Comparison of ENCODE assay signal across 10 cellular contexts in genomic region chr3:197953325-197953724, GRCh38. TPM values are rescaled to one million over a fixed set of nuclear protein-coding genes. Genes with fewer than 3 reads are reported as not detected.
A peak's percentile ranks its signal among the peaks of the same experiment; 100 is the strongest.
DNase-seq lines count a peak whose midpoint lies in the region; ATAC-seq and TF ChIP-seq lines count a peak whose summit lies in the region.
"Had no signal": no experiment of that assay in that cellular context is flagged by ENCODE, and none has a peak within 500 bp of the region (broad histone marks: within the 10 kb centered on the region; RNA-seq: fewer than 3 reads in every experiment).

No MANE protein-coding gene starts in this region.

- peaks cover 56% of the 10 kb centered on the region for H3K4me1 Mint-ChIP-seq in CD4-positive, alpha-beta T cell (ENCODE audit: low read depth)
- peaks cover 64% of the 10 kb centered on the region for H3K4me1 Mint-ChIP-seq in HFFc6 (ENCODE audit: low read depth)
- peaks cover 60% of the 10 kb centered on the region for H3K4me1 Mint-ChIP-seq in activated naive CD8-positive, alpha-beta T cell (ENCODE audit: low read depth)
- peaks cover 35 to 70% (median 53%) of the 10 kb centered on the region in 7 donors for H3K4me1 Mint-ChIP-seq in naive thymus-derived CD4-positive, alpha-beta T cell

- no peak for ATAC-seq in CD4-positive, alpha-beta T cell (ENCODE audit: poor library complexity)
- no peak for ATAC-seq in naive thymus-derived CD4-positive, alpha-beta T cell
- ATAC-seq in HG02623 (IDR thresholded peaks at IDR 0.05; ENCODE audit: unreplicated experiment) (no peak), HG03196 (IDR thresholded peaks at IDR 0.05; ENCODE audit: unreplicated experiment) (no peak)
- ATAC-seq: HCT116 had no signal

- H3K4me3 Mint-ChIP-seq in CD4-positive, alpha-beta T cell: peak overlapping the region; percentile 78
- H3K4me3 Mint-ChIP-seq in HFFc6: peak overlapping the region; percentile 70
- peak overlapping the region; percentile 99 for H3K4me3 Mint-ChIP-seq in activated naive CD8-positive, alpha-beta T cell
- peak overlapping the region; percentile 7 to 82 (median 46) for H3K4me3 Mint-ChIP-seq in naive thymus-derived CD4-positive, alpha-beta T cell

- no peak for TF ChIP-seq CTCF in CD4-positive, alpha-beta T cell (IDR thresholded peaks at IDR 0.05)
- TF ChIP-seq CTCF in HFFc6 (IDR thresholded peaks at IDR 0.05): no peak

- H3K27me3 Mint-ChIP-seq in CD4-positive, alpha-beta T cell: no peaks in the 10 kb centered on the region
- H3K27me3 Mint-ChIP-seq in HFFc6 (ENCODE audit: insufficient read depth): peaks cover 9% of the 10 kb centered on the region
- no peaks in the 10 kb centered on the region for H3K27me3 Mint-ChIP-seq in activated naive CD8-positive, alpha-beta T cell
- no peaks in the 10 kb centered on the region for H3K27me3 Mint-ChIP-seq in naive thymus-derived CD4-positive, alpha-beta T cell

- peak overlapping the region; percentile 60 for H3K27ac Mint-ChIP-seq in CD4-positive, alpha-beta T cell
- H3K27ac Mint-ChIP-seq in HFFc6: peak overlapping the region; percentile 80
- peak overlapping the region; percentile 36 for H3K27ac Mint-ChIP-seq in activated naive CD8-positive, alpha-beta T cell
- peak overlapping the region in 8 of 9 donors; percentile 6 to 80 (median 52) for H3K27ac Mint-ChIP-seq in naive thymus-derived CD4-positive, alpha-beta T cell

- peaks cover 0 to 59% (median 40%) of the 10 kb centered on the region in 3 experiments for H3K36me3 ChIP-seq in naive thymus-derived CD4-positive, alpha-beta T cell (ENCODE audit: control insufficient read depth in 2 of 3, insufficient read depth in 3 of 3, low read length in 3 of 3)
- peaks cover 40% of the 10 kb centered on the region for H3K36me3 ChIP-seq in H7 (replicated peaks; ENCODE audit: control insufficient read depth, insufficient read depth, low read length)

- CTCF ChIA-PET in CD4-positive, alpha-beta T cell (lab: Charles Lee): interaction anchor here (1.5 kb wide), 1 partner anchor 10 kb away, joined by 3 read pairs; no protein-coding TSS in a partner anchor
- CTCF ChIA-PET in naive thymus-derived CD4-positive, alpha-beta T cell (lab: Charles Lee): no interaction called here

- no peak for DNase-seq in CD4-positive, alpha-beta T cell
- DNase-seq in HFFc6 (no peak), H7 (no peak), KG1 (lab: John Stamatoyannopoulos, UW) (no peak)
- no peak for DNase-seq in naive thymus-derived CD4-positive, alpha-beta T cell
- DNase-seq: NCI-H1436 had no signal

- intact Hi-C loops in CD4-positive, alpha-beta T cell (cut with DNase I, micrococcal nuclease): loop anchor here (10.0 kb wide), 2 partner anchors 131 to 659 kb away; partner anchors contain the start of gene DLG1 (in 1 of the 2)
- intact Hi-C loops in naive thymus-derived CD4-positive, alpha-beta T cell (cut with micrococcal nuclease): loop anchor here in 1 of 2 donors (10.0 kb wide), 2 partner anchors 159 to 399 kb away; partner anchors contain the start of genes BDH1 and LRCH3

- no peak overlapping the region for H3K4me3 ChIP-seq in naive thymus-derived CD4-positive, alpha-beta T cell (ENCODE audit: low read length)
- H3K4me3 ChIP-seq in H7 (ENCODE audit: insufficient read depth, low read depth, low read length): no peak overlapping the region

- H3K4me1 ChIP-seq in naive thymus-derived CD4-positive, alpha-beta T cell (ENCODE audit: control insufficient read depth in 2 of 2, insufficient read depth in 2 of 2, low read length in 2 of 2): peaks cover 14 to 27% of the 10 kb centered on the region in 2 donors

- H3K27me3 ChIP-seq in CD4-positive, alpha-beta T cell (ENCODE audit: control insufficient read depth, insufficient read depth, low read length): no peaks in the 10 kb centered on the region
- H3K27me3 ChIP-seq in naive thymus-derived CD4-positive, alpha-beta T cell (ENCODE audit: control insufficient read depth in 2 of 2, insufficient read depth in 2 of 2, low read length in 2 of 2): no peaks in the 10 kb centered on the region
- H3K27me3 ChIP-seq in H7 (ENCODE audit: control insufficient read depth, insufficient read depth, low read length): no peaks in the 10 kb centered on the region

- POLR2A ChIA-PET in CD4-positive, alpha-beta T cell (lab: Charles Lee): interaction anchor here (1.5 kb wide), 1 partner anchor 8 kb away, joined by 4 read pairs; no protein-coding TSS in a partner anchor
- POLR2A ChIA-PET in naive thymus-derived CD4-positive, alpha-beta T cell (lab: Charles Lee): interaction anchor here (0.6 to 1.7 kb wide), 2 partner anchors 10 to 1080 kb away, joined by 3 to 5 read pairs; no protein-coding TSS in a partner anchor

- H3K36me3 Mint-ChIP-seq in CD4-positive, alpha-beta T cell (ENCODE audit: low read depth): peaks cover 79% of the 10 kb centered on the region
- peaks cover 67% of the 10 kb centered on the region for H3K36me3 Mint-ChIP-seq in HFFc6 (ENCODE audit: low read depth)
- peaks cover 24% of the 10 kb centered on the region for H3K36me3 Mint-ChIP-seq in activated naive CD8-positive, alpha-beta T cell
- peaks cover 10 to 43% (median 38%) of the 10 kb centered on the region in 5 donors for H3K36me3 Mint-ChIP-seq in naive thymus-derived CD4-positive, alpha-beta T cell

- no peak overlapping the region for H3K27ac ChIP-seq in CD4-positive, alpha-beta T cell (ENCODE audit: low read depth, low read length)
- no peak overlapping the region for H3K27ac ChIP-seq in naive thymus-derived CD4-positive, alpha-beta T cell (ENCODE audit: low read depth, low read length)

- H3K9me3 Mint-ChIP-seq in CD4-positive, alpha-beta T cell: no peaks in the 10 kb centered on the region
- H3K9me3 Mint-ChIP-seq in HFFc6: peaks cover 4% of the 10 kb centered on the region; the same call in 1 of the 2 replicates
- H3K9me3 Mint-ChIP-seq in activated naive CD8-positive, alpha-beta T cell (ENCODE audit: low read depth): no peaks in the 10 kb centered on the region
- H3K9me3 Mint-ChIP-seq in naive thymus-derived CD4-positive, alpha-beta T cell: peaks cover 0 to 4% (median 0%) of the 10 kb centered on the region in 11 donors

- no peaks in the 10 kb centered on the region for H3K9me3 ChIP-seq in CD4-positive, alpha-beta T cell (ENCODE audit: control insufficient read depth, low read length)
- H3K9me3 ChIP-seq in naive thymus-derived CD4-positive, alpha-beta T cell (ENCODE audit: control insufficient read depth in 2 of 3, low read length in 3 of 3): no peaks in the 10 kb centered on the region

RNA-seq across cellular contexts. Expression of gene RPL35A, which starts 3.3 kb away (rescaled TPM):
- 1,000 to 10,000 TPM; 2,199 to 2,238 TPM for total RNA-seq in CD4-positive, alpha-beta T cell
- 1,000 to 10,000 TPM in 3 of 6 experiments, 100 to 1,000 TPM in 3; 832 to 1,041 (median 991) TPM for total RNA-seq in HFFc6 (2021; fragmentation: NEBNext Ultra II Directional; extraction: Animal tissue kit (Norgen Biotek cat#: 25700))
- 1,000 to 10,000 TPM; 1,070 to 2,246 (median 1,860) TPM for total RNA-seq in naive thymus-derived CD4-positive, alpha-beta T cell
- polyA plus RNA-seq in naive thymus-derived CD4-positive, alpha-beta T cell: 1,000 to 10,000 TPM; 2,099 to 2,760 TPM
- 909 and 971 TPM in 2 replicates for total RNA-seq in H7 (2014; rRNA removed; shearing (Covaris generic))

RNA-seq across cellular contexts. Expression of gene LMLN, which starts 6.7 kb away (rescaled TPM):
- total RNA-seq in CD4-positive, alpha-beta T cell: 1 to 10 TPM; 3.5 to 3.6 TPM
- total RNA-seq in HFFc6 (2021; fragmentation: NEBNext Ultra II Directional; extraction: Animal tissue kit (Norgen Biotek cat#: 25700)): 1 to 10 TPM; 4.8 to 8.1 (median 6.4) TPM
- total RNA-seq in naive thymus-derived CD4-positive, alpha-beta T cell: 10 to 100 TPM in 1 of 5 experiments, 1 to 10 TPM in 4; 4.2 to 10.9 (median 6.8) TPM
- polyA plus RNA-seq in naive thymus-derived CD4-positive, alpha-beta T cell: 1 to 10 TPM; 1.5 to 2.5 TPM
- total RNA-seq in H7 (2014; rRNA removed; shearing (Covaris generic)): 2.1 and 3.7 TPM in 2 replicates

Comparison
In these comparisons a context has a peak if more than half of its experiments do, and no peak if none do; other contexts are left out.
1. H3K4me3 Mint-ChIP-seq: peak in every context shown above with its lines; median percentile 99 in activated naive CD8-positive, alpha-beta T cell; 78 in CD4-positive, alpha-beta T cell; 70 in HFFc6; 46 in naive thymus-derived CD4-positive, alpha-beta T cell.